Comparison of ENCODE assay signal across 8 cellular contexts in genomic region chr19:12695997-12696365, GRCh38. TPM values are rescaled to one million over a fixed set of nuclear protein-coding genes. Genes with fewer than 3 reads are reported as not detected.
DNase-seq lines count a peak whose midpoint lies in the region; ATAC-seq and TF ChIP-seq lines count a peak whose summit lies in the region.

No MANE protein-coding gene starts in this region.

- peak overlapping the region; percentile 89 for H3K4me3 Mint-ChIP-seq in endothelial cell (ENCODE audit: unreplicated experiment)
- H3K4me3 Mint-ChIP-seq in neural progenitor cell, result peak overlapping the region; percentile 94

- peak; percentile 18 for DNase-seq in OCI-LY7 (ENCODE audit: low spot score)
- DNase-seq in endothelial cell (ENCODE audit: low spot score), result no peak
- no peak for DNase-seq in neural progenitor cell (ENCODE audit: low spot score)
- no peak for DNase-seq in GM13977 (ENCODE audit: low spot score)
- DNase-seq in GM10248 (ENCODE audit: extremely low spot score), result no peak

- peaks cover 36% of the 10 kb centered on the region for H3F3A ChIP-seq in neural progenitor cell (ENCODE audit: low read depth)

- H3K4me1 Mint-ChIP-seq in endothelial cell (ENCODE audit: unreplicated experiment) (peaks cover 3% of the 10 kb centered on the region), neural progenitor cell (peaks cover 7% of the 10 kb centered on the region)

- CTCF ChIA-PET in OCI-LY7 (lab: Charles Lee; ENCODE audit: unreplicated experiment) (no interaction called here), GM10248 (lab: Yijun Ruan, JAX) (interaction anchor here (1.1 to 2.0 kb wide), 3 partner anchors 10 to 122 kb away, joined by 3 to 6 read pairs (median 3); no protein-coding TSS in a partner anchor)

- H3K4me2 ChIP-seq in BLaER1 (peak overlapping the region; percentile 97), OCI-LY7 (ENCODE audit: low read length) (peak overlapping the region; percentile 88), neural progenitor cell (peak overlapping the region; percentile 84)

- H3K79me2 ChIP-seq in OCI-LY7 (ENCODE audit: insufficient read depth, low read depth, low read length), result no peaks in the 10 kb centered on the region
- no peaks in the 10 kb centered on the region for H3K79me2 ChIP-seq in neural progenitor cell (ENCODE audit: low read depth)

- peaks cover 20% of the 10 kb centered on the region for H4K20me1 ChIP-seq in BLaER1
- no peaks in the 10 kb centered on the region for H4K20me1 ChIP-seq in OCI-LY7 (ENCODE audit: insufficient read depth, low read length)
- H4K20me1 ChIP-seq in neural progenitor cell (ENCODE audit: low read depth), result no peaks in the 10 kb centered on the region

- TF ChIP-seq CTCF in OCI-LY7 (conservative IDR thresholded peaks at IDR 0.05; ENCODE audit: low read length) (no peak), endothelial cell (IDR thresholded peaks at IDR 0.05; ENCODE audit: unreplicated experiment) (no peak), neural progenitor cell (IDR thresholded peaks at IDR 0.05) (no peak), GM13977 (IDR thresholded peaks at IDR 0.05; ENCODE audit: extremely low read depth, insufficient read depth, missing control alignments) (no peak), GM10248 (IDR thresholded peaks at IDR 0.05; ENCODE audit: control extremely low read depth, extremely low read depth, low read depth, missing control alignments) (no peak)

- no peaks in the 10 kb centered on the region for H3K9me3 ChIP-seq in BLaER1
- H3K9me3 ChIP-seq in OCI-LY7 (ENCODE audit: low read length), result no peaks in the 10 kb centered on the region
- no peaks in the 10 kb centered on the region for H3K9me3 ChIP-seq in neural progenitor cell (ENCODE audit: low read depth)

- POLR2A ChIA-PET in OCI-LY7 (lab: Charles Lee) (interaction anchor here (0.6 to 1.9 kb wide), 3 partner anchors 15 to 199 kb away, joined by 3 to 5 read pairs (median 4); partner anchors contain the start of genes DHPS and GET3), GM10248 (lab: Yijun Ruan, JAX) (interaction anchor here (0.8 to 1.8 kb wide), 2 partner anchors 10 to 82 kb away, joined by 3 to 17 read pairs; no protein-coding TSS in a partner anchor)

- BruUV-seq in OCI-LY7 (replicated peaks; lab: Mats Ljungman, UMichigan), result no TSS peak

- H3K27ac Mint-ChIP-seq in endothelial cell (ENCODE audit: unreplicated experiment), result no peak overlapping the region
- H3K27ac Mint-ChIP-seq in neural progenitor cell, result no peak overlapping the region

- in situ Hi-C loops in GM13977 (cut with MboI; ENCODE audit: low pct_unique_long_range_greater_than_20kb, low sequenced_read_pairs, unreplicated experiment), result no loop called here

- H3K27me3 Mint-ChIP-seq in endothelial cell (ENCODE audit: unreplicated experiment) (peaks cover 8% of the 10 kb centered on the region), neural progenitor cell (ENCODE audit: insufficient read depth, low read depth) (peaks cover 2% of the 10 kb centered on the region)

- H3K36me3 ChIP-seq in BLaER1, result peaks cover 45% of the 10 kb centered on the region
- H3K36me3 ChIP-seq in OCI-LY7 (ENCODE audit: insufficient read depth, low read length), result peaks cover 37% of the 10 kb centered on the region
- no peaks in the 10 kb centered on the region for H3K36me3 ChIP-seq in neural progenitor cell

- no peaks in the 10 kb centered on the region for H3K9me2 ChIP-seq in OCI-LY7 (ENCODE audit: insufficient read depth, low read length)

- H3K4me1 ChIP-seq in BLaER1 (peaks cover 42% of the 10 kb centered on the region), OCI-LY7 (ENCODE audit: insufficient read depth, low read length, poor library complexity, severe bottlenecking) (peaks cover 13% of the 10 kb centered on the region), neural progenitor cell (peaks cover 7% of the 10 kb centered on the region)

- H3K9me3 Mint-ChIP-seq in endothelial cell (ENCODE audit: unreplicated experiment) (no peaks in the 10 kb centered on the region), neural progenitor cell (no peaks in the 10 kb centered on the region)

- peak; percentile 7 for ATAC-seq in GM21515 (IDR thresholded peaks at IDR 0.05; ENCODE audit: unreplicated experiment)
- ATAC-seq in HG03095 (IDR thresholded peaks at IDR 0.05; ENCODE audit: unreplicated experiment), result no peak

- peaks cover 13% of the 10 kb centered on the region for H3K36me3 Mint-ChIP-seq in endothelial cell (ENCODE audit: low read depth, unreplicated experiment)
- peaks cover 4% of the 10 kb centered on the region for H3K36me3 Mint-ChIP-seq in neural progenitor cell

- H3K27ac ChIP-seq in BLaER1 (peak overlapping the region; percentile 75), OCI-LY7 (ENCODE audit: low read depth, low read length, poor library complexity, severe bottlenecking) (no peak overlapping the region), neural progenitor cell (no peak overlapping the region)

- H3K4me3 ChIP-seq in BLaER1 (peak overlapping the region; percentile 90), OCI-LY7 (ENCODE audit: low read depth, low read length, poor library complexity, severe bottlenecking) (peak overlapping the region; percentile 87), neural progenitor cell (peak overlapping the region; percentile 82)

- H3K27me3 ChIP-seq in BLaER1 (no peaks in the 10 kb centered on the region), neural progenitor cell (no peaks in the 10 kb centered on the region)

- H2AFZ ChIP-seq in OCI-LY7 (ENCODE audit: low read length) (peak overlapping the region; percentile 68), neural progenitor cell (replicated peaks) (peak overlapping the region; percentile 58)

- intact Hi-C loops in OCI-LY7 (cut with micrococcal nuclease; ENCODE audit: unreplicated experiment), result no loop called here

- H3K9ac ChIP-seq in BLaER1 (peak overlapping the region; percentile 80), neural progenitor cell (peak overlapping the region; percentile 64)

RNA-seq across cellular contexts. Expression of gene FBXW9, which starts 0.5 kb away (rescaled TPM):
- 10.6 and 11.5 TPM in 2 replicates for total RNA-seq in OCI-LY7 (2014; rRNA removed; shearing (Covaris generic))
- total RNA-seq in OCI-LY7 (2022) (10.8 and 11.0 TPM in 2 replicates), endothelial cell (ENCODE audit: unreplicated experiment) (8.0 TPM), neural progenitor cell (ENCODE audit: low replicate concordance) (4.0 and 21.4 TPM in 2 replicates)

RNA-seq across cellular contexts. Expression of gene GNG14, which starts 8.2 kb away (rescaled TPM):
- total RNA-seq in OCI-LY7 (2014; rRNA removed; shearing (Covaris generic)), result not detected in 2 replicates
- 0.93 TPM in 1 of 2 replicates, not detected in the other for total RNA-seq in OCI-LY7 (2022)
- not detected for total RNA-seq in endothelial cell (ENCODE audit: unreplicated experiment)
- total RNA-seq in neural progenitor cell (ENCODE audit: low replicate concordance), result not detected in 2 replicates

RNA-seq across cellular contexts. Expression of gene DHPS, which starts 14.3 kb away (rescaled TPM):
- total RNA-seq in OCI-LY7 (2014; rRNA removed; shearing (Covaris generic)), result 91.2 and 102 TPM in 2 replicates
- total RNA-seq in OCI-LY7 (2022) (101 and 122 TPM in 2 replicates), endothelial cell (ENCODE audit: unreplicated experiment) (55.3 TPM), neural progenitor cell (ENCODE audit: low replicate concordance) (78.3 and 108 TPM in 2 replicates)

RNA-seq across cellular contexts. Expression of gene TNPO2, which starts 27.8 kb away (rescaled TPM):
- 42.6 and 47.3 TPM in 2 replicates for total RNA-seq in OCI-LY7 (2014; rRNA removed; shearing (Covaris generic))
- 112 and 120 TPM in 2 replicates for total RNA-seq in OCI-LY7 (2022)
- total RNA-seq in endothelial cell (ENCODE audit: unreplicated experiment), result 68.1 TPM
- 58.1 and 87.4 TPM in 2 replicates for total RNA-seq in neural progenitor cell (ENCODE audit: low replicate concordance)

RNA-seq across cellular contexts. Expression of gene WDR83, which starts 29.4 kb away (rescaled TPM):
- total RNA-seq in OCI-LY7 (2014; rRNA removed; shearing (Covaris generic)), result 17.0 and 21.1 TPM in 2 replicates
- total RNA-seq in OCI-LY7 (2022), result 14.0 and 15.9 TPM in 2 replicates
- 13.2 TPM for total RNA-seq in endothelial cell (ENCODE audit: unreplicated experiment)
- 11.0 and 15.9 TPM in 2 replicates for total RNA-seq in neural progenitor cell (ENCODE audit: low replicate concordance)
